9 cellular contexts compared by ENCODE assay signal in genomic region chr2:199488772-199489400, GRCh38. TPM values are rescaled to one million over a fixed set of nuclear protein-coding genes. Genes with fewer than 3 reads are reported as not detected.
DNase-seq lines count a peak whose midpoint lies in the region; ATAC-seq, FAIRE-seq and TF ChIP-seq lines count a peak whose summit lies in the region.
"Had no signal": no experiment of that assay in that cellular context is flagged by ENCODE, and none has a peak within 500 bp of the region (broad histone marks: within the 10 kb centered on the region; RNA-seq: fewer than 3 reads in every experiment).

No MANE protein-coding gene starts in this region.

- CTCF ChIA-PET in naive thymus-derived CD4-positive, alpha-beta T cell (lab: Charles Lee): interaction anchor here (0.6 to 2.6 kb wide), 8 partner anchors 11 to 1467 kb away, joined by 3 to 29 read pairs (median 3); no protein-coding TSS in a partner anchor

- H3K27me3 Mint-ChIP-seq in naive thymus-derived CD4-positive, alpha-beta T cell: peaks cover 9 to 49% (median 32%) of the 10 kb centered on the region in 5 donors

- peak; percentile 20 for DNase-seq in NCI-H1105 treated with DMSO at 0.1 percent for 48 hours (lab: John Stamatoyannopoulos, UW)
- no peak for DNase-seq in NCI-H1105 (lab: John Stamatoyannopoulos, UW)
- peak; percentile 31 for DNase-seq in T-helper 9 cell
- peak in 6 of 10 donors; percentile 19 to 64 (median 52) for DNase-seq in dorsolateral prefrontal cortex
- peak in 5 of 9 donors; percentile 28 to 54 (median 42) for DNase-seq in naive thymus-derived CD4-positive, alpha-beta T cell
- DNase-seq in urothelium cell line (ENCODE audit: low spot score): peak; percentile 62

- no peaks in the 10 kb centered on the region for H3K9me3 Mint-ChIP-seq in naive thymus-derived CD4-positive, alpha-beta T cell

- TF ChIP-seq CTCF in Loucy (conservative IDR thresholded peaks at IDR 0.05; ENCODE audit: low read length) (peak; percentile 93), dorsolateral prefrontal cortex (IDR thresholded peaks at IDR 0.05 in 54 of 56, conservative IDR thresholded peaks at IDR 0.05 in 2 of 56; ENCODE audit: low read depth in 1 of 56, partially characterized antibody in 56 of 56) (peak; percentile 46 to 83 (median 70))

- H3K27me3 ChIP-seq in Loucy (ENCODE audit: insufficient read depth, low read length, poor library complexity, severe bottlenecking) (no peaks in the 10 kb centered on the region), dorsolateral prefrontal cortex (peaks cover 0 to 3% (median 0%) of the 10 kb centered on the region in 45 donors)
- H3K27me3 ChIP-seq in naive thymus-derived CD4-positive, alpha-beta T cell (ENCODE audit: control insufficient read depth in 2 of 2, insufficient read depth in 2 of 2, low read length in 2 of 2): no peaks in the 10 kb centered on the region
- H3K27me3 ChIP-seq: BLaER1 had no signal

- H4K20me1 ChIP-seq in Loucy (ENCODE audit: insufficient read depth, low read length, poor library complexity, severe bottlenecking): no peaks in the 10 kb centered on the region
- H4K20me1 ChIP-seq: BLaER1 had no signal

- H3K9me2 ChIP-seq in Loucy (replicated peaks; ENCODE audit: low read depth, low read length): no peaks in the 10 kb centered on the region

- H3K36me3 ChIP-seq in Loucy (ENCODE audit: insufficient read depth, low read length): no peaks in the 10 kb centered on the region
- no peaks in the 10 kb centered on the region for H3K36me3 ChIP-seq in naive thymus-derived CD4-positive, alpha-beta T cell (ENCODE audit: control insufficient read depth in 2 of 3, insufficient read depth in 3 of 3, low read length in 3 of 3)
- H3K36me3 ChIP-seq: BLaER1 had no signal

- no peak for FAIRE-seq in urothelium cell line (lab: Jason Lieb, UNC)

- H3K4me1 ChIP-seq in Loucy (ENCODE audit: insufficient read depth, low read length, poor library complexity, severe bottlenecking): no peaks in the 10 kb centered on the region
- no peaks in the 10 kb centered on the region for H3K4me1 ChIP-seq in naive thymus-derived CD4-positive, alpha-beta T cell (ENCODE audit: control insufficient read depth in 2 of 2, insufficient read depth in 2 of 2, low read length in 2 of 2)
- H3K4me1 ChIP-seq: BLaER1 had no signal

- intact Hi-C loops in dorsolateral prefrontal cortex (cut with DNase I): no loop called here
- intact Hi-C loops in naive thymus-derived CD4-positive, alpha-beta T cell (cut with micrococcal nuclease): loop anchor here (1.0 kb wide), 1 partner anchor 1175 kb away; no protein-coding TSS in a partner anchor

- no peak overlapping the region for H3K27ac Mint-ChIP-seq in naive thymus-derived CD4-positive, alpha-beta T cell

- no peak overlapping the region for H3K27ac ChIP-seq in dorsolateral prefrontal cortex
- no peak overlapping the region for H3K27ac ChIP-seq in naive thymus-derived CD4-positive, alpha-beta T cell (ENCODE audit: low read depth, low read length)
- H3K27ac ChIP-seq: BLaER1 had no signal

- POLR2A ChIA-PET in naive thymus-derived CD4-positive, alpha-beta T cell (lab: Charles Lee): no interaction called here

- no peaks in the 10 kb centered on the region for H3F3A ChIP-seq in Loucy (ENCODE audit: low read depth)

- H3K4me2 ChIP-seq in Loucy (ENCODE audit: low read depth, low read length, poor library complexity, severe bottlenecking): no peak overlapping the region
- H3K4me2 ChIP-seq: BLaER1 had no signal

- no peaks in the 10 kb centered on the region for H3K9me3 ChIP-seq in Loucy (ENCODE audit: insufficient read depth, low read depth, low read length)
- H3K9me3 ChIP-seq in naive thymus-derived CD4-positive, alpha-beta T cell (ENCODE audit: control insufficient read depth in 2 of 3, low read length in 3 of 3): no peaks in the 10 kb centered on the region
- H3K9me3 ChIP-seq: BLaER1 had no signal

- no peak overlapping the region for H3K4me3 Mint-ChIP-seq in naive thymus-derived CD4-positive, alpha-beta T cell

- no peak overlapping the region for H3K9ac ChIP-seq in Loucy (ENCODE audit: low read depth, low read length, poor library complexity, severe bottlenecking)
- H3K9ac ChIP-seq: BLaER1 had no signal

- no peaks in the 10 kb centered on the region for H3K79me2 ChIP-seq in Loucy (ENCODE audit: insufficient read depth, low read length)

- no peaks in the 10 kb centered on the region for H3K4me1 Mint-ChIP-seq in naive thymus-derived CD4-positive, alpha-beta T cell

- no peak overlapping the region for H3K4me3 ChIP-seq in Loucy (ENCODE audit: low read length, poor library complexity, severe bottlenecking)
- H3K4me3 ChIP-seq in dorsolateral prefrontal cortex: no peak overlapping the region
- H3K4me3 ChIP-seq in naive thymus-derived CD4-positive, alpha-beta T cell (ENCODE audit: low read length): no peak overlapping the region
- H3K4me3 ChIP-seq: BLaER1 had no signal

- peak overlapping the region; percentile 80 for H2AFZ ChIP-seq in Loucy (ENCODE audit: low read length)

- no peaks in the 10 kb centered on the region for H3K36me3 Mint-ChIP-seq in naive thymus-derived CD4-positive, alpha-beta T cell

- ATAC-seq in GM21529 (IDR thresholded peaks at IDR 0.05; ENCODE audit: unreplicated experiment): peak; percentile 78
- ATAC-seq in naive thymus-derived CD4-positive, alpha-beta T cell: peak; percentile 70

RNA-seq across cellular contexts. Expression of gene SATB2, which starts 31.1 kb away (rescaled TPM):
- total RNA-seq in dorsolateral prefrontal cortex: 100 to 1,000 TPM in 117 of 120 experiments, 10 to 100 TPM in 3; 77.2 to 202 (median 149) TPM
- total RNA-seq in naive thymus-derived CD4-positive, alpha-beta T cell: under 1 TPM in 3 of 5 experiments, not detected in 2; 0.05 to 0.96 (median 0.32) TPM
- not detected for polyA plus RNA-seq in naive thymus-derived CD4-positive, alpha-beta T cell

Comparison
In these comparisons a context has a peak if more than half of its experiments do, and no peak if none do; other contexts are left out.
1. RNA of gene SATB2, which starts 31.1 kb away (total RNA-seq): 77.2 to 202 TPM in dorsolateral prefrontal cortex; 0.05 to 0.96 TPM in naive thymus-derived CD4-positive, alpha-beta T cell; every median in the first group is over 10 times any median in the second.
2. intact Hi-C loops: an anchor here in naive thymus-derived CD4-positive, alpha-beta T cell (1.0 kb wide); none called in dorsolateral prefrontal cortex.